Comparison of ENCODE assay signal across 1 cellular context in genomic region chrX:136778020-136778419, GRCh38.
TF ChIP-seq lines count a peak whose summit lies in the region.

No MANE protein-coding gene starts in this region.

TF ChIP-seq in K562, 482 proteins besides CTCF, POLR2A, EP300 and RAD21:
- TF ChIP-seq HDAC2 (IDR thresholded peaks at IDR 0.05) (peak; percentile 33; the same call in 1 of the 2 replicates), MTA2 (IDR thresholded peaks at IDR 0.05; ENCODE audit: low read depth) (no peak), ZFP36 (IDR thresholded peaks at IDR 0.05; ENCODE audit: low read depth, low read length, partially characterized antibody) (no peak), BCOR (IDR thresholded peaks at IDR 0.05) (peak; percentile 53; the same call in 1 of the 2 replicates), NR3C1 (CRISPR knock-in tag; IDR thresholded peaks at IDR 0.05) (no peak), MEIS2 (IDR thresholded peaks at IDR 0.05; ENCODE audit: partially characterized antibody) (no peak), CHD4 (IDR thresholded peaks at IDR 0.05; ENCODE audit: insufficient read depth, insufficient replicate concordance, low read depth, low read length, poor library complexity, severe bottlenecking) (peak; percentile 53), ZSCAN29 (IDR thresholded peaks at IDR 0.05) (no peak), ADNP (tag; IDR thresholded peaks at IDR 0.05) (0 out of 2 replicates have a peak, but pooled peaks have one; percentile 17), KDM1A (IDR thresholded peaks at IDR 0.05) (0 out of 4 replicates have a peak, but pooled peaks of 1 of the 2 experiments have one; percentile 17), RBM25 (IDR thresholded peaks at IDR 0.05; ENCODE audit: low read depth, low read length, severe bottlenecking) (peak; percentile 96)
TF ChIP-seq in K562: peak in this region for 6.
